Comparison of ENCODE assay signal across 21 cellular contexts in genomic region chr18:48376934-48377333, GRCh38. TPM values are rescaled to one million over a fixed set of nuclear protein-coding genes. Genes with fewer than 3 reads are reported as not detected.
DNase-seq lines count a peak whose midpoint lies in the region; ATAC-seq and TF ChIP-seq lines count a peak whose summit lies in the region.
"Had no signal": no experiment of that assay in that cellular context is flagged by ENCODE, and none has a peak within 500 bp of the region (broad histone marks: within the 10 kb centered on the region; RNA-seq: fewer than 3 reads in every experiment).

No MANE protein-coding gene starts in this region.

- H3K9me3 ChIP-seq in cardiac muscle cell (ENCODE audit: low read depth) (no peaks in the 10 kb centered on the region), left ventricle myocardium inferior (replicated peaks) (no peaks in the 10 kb centered on the region), neural progenitor cell (ENCODE audit: low read depth) (no peaks in the 10 kb centered on the region), upper lobe of right lung (no peaks in the 10 kb centered on the region)
- H3K9me3 ChIP-seq: A549; BE2C; BLaER1 treated with 17β-estradiol and CSF1 and Interleukin-3, amounts not matched to agents 10 nM and 100 nM; HAP-1 had no signal

- H3K4me3 ChIP-seq in cardiac muscle cell, result no peak overlapping the region
- H3K4me3 ChIP-seq in left ventricle myocardium inferior, result no peak overlapping the region
- no peak overlapping the region for H3K4me3 ChIP-seq in neural progenitor cell
- H3K4me3 ChIP-seq in upper lobe of right lung, result no peak overlapping the region
- H3K4me3 ChIP-seq: A549; BLaER1 treated with 17β-estradiol and CSF1 and Interleukin-3, amounts not matched to agents 10 nM and 100 nM; HAP-1 had no signal

- H2AFZ ChIP-seq in neural progenitor cell (replicated peaks), result peak overlapping the region; percentile 6

- no peak for DNase-seq in cardiac muscle cell (ENCODE audit: low read depth in 1 of 2, low spot score in 1 of 2)
- DNase-seq in left ventricle myocardium inferior, result no peak
- no peak for DNase-seq in glutamatergic neuron
- no peak for DNase-seq in neural progenitor cell (ENCODE audit: low spot score)
- DNase-seq in upper lobe of right lung, result no peak
- no peak for DNase-seq in activated naive CD4-positive, alpha-beta T cell treated with anti-CD3 and anti-CD28 coated beads, Interleukin-2, amount 50 U/mL, for 72 hours (ENCODE audit: low spot score in 2 of 2)
- DNase-seq: 8988T; ACHN; AML-193; CD4-positive, alpha-beta T cell; CD8-positive, alpha-beta memory T cell; DMS 273 treated with DMSO at 0.1 percent for 48 hours; DND-41; GOT3 had no signal

- ATAC-seq in upper lobe of right lung (peak; percentile 67), GM18517 (IDR thresholded peaks at IDR 0.05; ENCODE audit: unreplicated experiment) (no peak), GM18861 (IDR thresholded peaks at IDR 0.05; ENCODE audit: unreplicated experiment) (no peak)
- ATAC-seq in activated naive CD4-positive, alpha-beta T cell treated with anti-CD3 and anti-CD28 coated beads, Interleukin-2, amount 50 U/mL, for 72 hours, result no peak
- ATAC-seq: A549 had no signal

- H3K4me1 Mint-ChIP-seq in glutamatergic neuron (ENCODE audit: low read depth, unreplicated experiment) (peaks cover 8% of the 10 kb centered on the region), neural progenitor cell (peaks cover 14% of the 10 kb centered on the region)
- H3K4me1 Mint-ChIP-seq: CD14-positive monocyte; CD8-positive, alpha-beta memory T cell had no signal

- intact Hi-C loops in left ventricle myocardium inferior (cut with micrococcal nuclease), result no loop called here
- intact Hi-C loops in upper lobe of right lung (cut with DNase I), result no loop called here

- H3K27me3 Mint-ChIP-seq in glutamatergic neuron (ENCODE audit: unreplicated experiment) (peaks cover 3% of the 10 kb centered on the region), neural progenitor cell (ENCODE audit: insufficient read depth, low read depth) (peaks cover 12% of the 10 kb centered on the region)

- H3K27ac Mint-ChIP-seq in glutamatergic neuron (ENCODE audit: unreplicated experiment) (peak overlapping the region; percentile 31), neural progenitor cell (peak overlapping the region; percentile 59)
- H3K27ac Mint-ChIP-seq in activated naive CD4-positive, alpha-beta T cell treated with anti-CD3 and anti-CD28 coated beads, Interleukin-2, amount 50 U/mL, for 72 hours, result peak overlapping the region in 1 of 2 donors; percentile 18
- H3K27ac Mint-ChIP-seq: CD4-positive, alpha-beta T cell had no signal

- no peaks in the 10 kb centered on the region for H3K79me2 ChIP-seq in neural progenitor cell (ENCODE audit: low read depth)

- H3K27ac ChIP-seq in cardiac muscle cell (peak overlapping the region; percentile 43), left ventricle myocardium inferior (replicated peaks) (no peak overlapping the region), neural progenitor cell (no peak overlapping the region), upper lobe of right lung (no peak overlapping the region)
- H3K27ac ChIP-seq: A549; BLaER1 treated with 17β-estradiol and CSF1 and Interleukin-3, amounts not matched to agents 10 nM and 100 nM had no signal

- TF ChIP-seq CTCF in cardiac muscle cell (IDR thresholded peaks at IDR 0.05; ENCODE audit: low read depth, low read length) (no peak), left ventricle myocardium inferior (IDR thresholded peaks at IDR 0.05; ENCODE audit: borderline replicate concordance) (no peak), glutamatergic neuron (IDR thresholded peaks at IDR 0.05; ENCODE audit: partially characterized antibody, unreplicated experiment) (no peak), neural progenitor cell (IDR thresholded peaks at IDR 0.05) (no peak), upper lobe of right lung (IDR thresholded peaks at IDR 0.05) (no peak)

- H3K36me3 ChIP-seq in cardiac muscle cell (no peaks in the 10 kb centered on the region), left ventricle myocardium inferior (no peaks in the 10 kb centered on the region), neural progenitor cell (no peaks in the 10 kb centered on the region), upper lobe of right lung (no peaks in the 10 kb centered on the region)
- H3K36me3 ChIP-seq: BE2C; BLaER1 treated with 17β-estradiol and CSF1 and Interleukin-3, amounts not matched to agents 10 nM and 100 nM; HAP-1 had no signal

- no peaks in the 10 kb centered on the region for H4K20me1 ChIP-seq in neural progenitor cell (ENCODE audit: low read depth)
- H4K20me1 ChIP-seq: BLaER1 treated with 17β-estradiol and CSF1 and Interleukin-3, amounts not matched to agents 10 nM and 100 nM had no signal

- H3K27me3 ChIP-seq in cardiac muscle cell (no peaks in the 10 kb centered on the region), left ventricle myocardium inferior (ENCODE audit: low read depth) (peaks cover 7% of the 10 kb centered on the region), neural progenitor cell (no peaks in the 10 kb centered on the region), upper lobe of right lung (no peaks in the 10 kb centered on the region)
- H3K27me3 ChIP-seq: BE2C; BLaER1 treated with 17β-estradiol and CSF1 and Interleukin-3, amounts not matched to agents 10 nM and 100 nM had no signal

- no peaks in the 10 kb centered on the region for H3F3A ChIP-seq in neural progenitor cell (ENCODE audit: low read depth)

- H3K9ac ChIP-seq in neural progenitor cell, result no peak overlapping the region
- H3K9ac ChIP-seq: BLaER1 treated with 17β-estradiol and CSF1 and Interleukin-3, amounts not matched to agents 10 nM and 100 nM had no signal

- H3K9me3 Mint-ChIP-seq in glutamatergic neuron (ENCODE audit: unreplicated experiment), result no peaks in the 10 kb centered on the region
- H3K9me3 Mint-ChIP-seq in neural progenitor cell, result no peaks in the 10 kb centered on the region
- H3K9me3 Mint-ChIP-seq in activated naive CD4-positive, alpha-beta T cell treated with anti-CD3 and anti-CD28 coated beads, Interleukin-2, amount 50 U/mL, for 72 hours, result no peaks in the 10 kb centered on the region
- H3K9me3 Mint-ChIP-seq: CD4-positive, alpha-beta T cell had no signal

- H3K4me2 ChIP-seq in neural progenitor cell, result no peak overlapping the region
- H3K4me2 ChIP-seq: A549; BLaER1 treated with 17β-estradiol and CSF1 and Interleukin-3, amounts not matched to agents 10 nM and 100 nM had no signal

- H3K36me3 Mint-ChIP-seq in glutamatergic neuron (ENCODE audit: unreplicated experiment) (no peaks in the 10 kb centered on the region), neural progenitor cell (no peaks in the 10 kb centered on the region)
- H3K36me3 Mint-ChIP-seq in activated naive CD4-positive, alpha-beta T cell treated with anti-CD3 and anti-CD28 coated beads, Interleukin-2, amount 50 U/mL, for 72 hours, result no peaks in the 10 kb centered on the region
- H3K36me3 Mint-ChIP-seq: CD14-positive monocyte; CD8-positive, alpha-beta memory T cell had no signal

- peaks cover 13% of the 10 kb centered on the region for H3K4me1 ChIP-seq in cardiac muscle cell (ENCODE audit: low read depth)
- peaks cover 11% of the 10 kb centered on the region for H3K4me1 ChIP-seq in left ventricle myocardium inferior
- peaks cover 9% of the 10 kb centered on the region for H3K4me1 ChIP-seq in neural progenitor cell
- peaks cover 16% of the 10 kb centered on the region for H3K4me1 ChIP-seq in upper lobe of right lung
- H3K4me1 ChIP-seq: A549, BE2C, HAP-1 had no signal

- H3K4me3 Mint-ChIP-seq in glutamatergic neuron (ENCODE audit: unreplicated experiment), result no peak overlapping the region
- H3K4me3 Mint-ChIP-seq in neural progenitor cell, result no peak overlapping the region
- H3K4me3 Mint-ChIP-seq: CD4-positive, alpha-beta T cell; CD8-positive, alpha-beta memory T cell had no signal

RNA-seq across cellular contexts. Expression of gene ZBTB7C, which starts 32.2 kb away (rescaled TPM):
- total RNA-seq in cardiac muscle cell, result 5.5 and 6.2 TPM in 2 replicates
- polyA plus RNA-seq in cardiac muscle cell, result 2.3 and 3.0 TPM in 2 replicates
- total RNA-seq in left ventricle myocardium inferior, result 2.7 TPM
- 10.6 TPM for total RNA-seq in glutamatergic neuron (ENCODE audit: unreplicated experiment)
- total RNA-seq in neural progenitor cell (ENCODE audit: low replicate concordance), result 0.15 and 2.3 TPM in 2 replicates
- total RNA-seq in upper lobe of right lung, result 17.7 TPM
- total RNA-seq in activated naive CD4-positive, alpha-beta T cell treated with anti-CD3 and anti-CD28 coated beads, Interleukin-2, amount 50 U/mL, for 72 hours, result not detected
- total RNA-seq: CD4-positive, alpha-beta T cell had no signal
- polyA plus RNA-seq: CD8-positive, alpha-beta memory T cell had no signal
